ENCODE assay signal across 1 cellular context in genomic region chr16:80012586-80012985, GRCh38.
TF ChIP-seq lines count a peak whose summit lies in the region.

No MANE protein-coding gene starts in this region.

TF ChIP-seq in K562, 482 proteins besides CTCF, POLR2A, EP300 and RAD21 (continued from another document):
- TF ChIP-seq, protein P1, sequence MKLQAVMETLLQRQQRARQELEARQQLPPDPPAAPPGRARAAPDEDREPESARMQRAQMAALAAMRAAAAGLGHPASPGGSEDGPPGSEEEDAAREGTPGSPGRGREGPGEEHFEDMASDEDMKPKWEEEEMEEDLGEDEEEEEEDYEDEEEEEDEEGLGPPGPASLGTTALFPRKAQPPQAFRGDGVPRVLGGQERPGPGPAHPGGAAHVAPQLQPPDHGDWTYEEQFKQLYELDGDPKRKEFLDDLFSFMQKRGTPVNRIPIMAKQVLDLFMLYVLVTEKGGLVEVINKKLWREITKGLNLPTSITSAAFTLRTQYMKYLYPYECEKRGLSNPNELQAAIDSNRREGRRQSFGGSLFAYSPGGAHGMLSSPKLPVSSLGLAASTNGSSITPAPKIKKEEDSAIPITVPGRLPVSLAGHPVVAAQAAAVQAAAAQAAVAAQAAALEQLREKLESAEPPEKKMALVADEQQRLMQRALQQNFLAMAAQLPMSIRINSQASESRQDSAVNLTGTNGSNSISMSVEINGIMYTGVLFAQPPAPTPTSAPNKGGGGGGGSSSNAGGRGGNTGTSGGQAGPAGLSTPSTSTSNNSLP (IDR thresholded peaks at IDR 0.05; ENCODE audit: borderline replicate concordance, low read depth, low read length), result no peak
- TF ChIP-seq ZNF592 (IDR thresholded peaks at IDR 0.05) (0 out of 2 replicates have a peak, but pooled peaks have one; percentile 30), CREM (IDR thresholded peaks at IDR 0.05; ENCODE audit: low read depth) (no peak), POLR2H (tag; IDR thresholded peaks at IDR 0.05; ENCODE audit: low read depth) (0 out of 2 replicates have a peak, but pooled peaks have one; percentile 33), ZNF3 (CRISPR knock-in tag; IDR thresholded peaks at IDR 0.05) (no peak), PHF21A (IDR thresholded peaks at IDR 0.05; ENCODE audit: borderline replicate concordance, low read depth) (no peak), RCOR1 (IDR thresholded peaks at IDR 0.05; ENCODE audit: borderline replicate concordance in 1 of 2, low read depth in 2 of 2, low read length in 2 of 2) (peak in 1 of 2 experiments; percentile 20; a peak in 1 of 4 replicates)
TF ChIP-seq in K562: peak in this region for 18.
